ENCODE assay signal across 18 cellular contexts in the genomic region with DNA sequence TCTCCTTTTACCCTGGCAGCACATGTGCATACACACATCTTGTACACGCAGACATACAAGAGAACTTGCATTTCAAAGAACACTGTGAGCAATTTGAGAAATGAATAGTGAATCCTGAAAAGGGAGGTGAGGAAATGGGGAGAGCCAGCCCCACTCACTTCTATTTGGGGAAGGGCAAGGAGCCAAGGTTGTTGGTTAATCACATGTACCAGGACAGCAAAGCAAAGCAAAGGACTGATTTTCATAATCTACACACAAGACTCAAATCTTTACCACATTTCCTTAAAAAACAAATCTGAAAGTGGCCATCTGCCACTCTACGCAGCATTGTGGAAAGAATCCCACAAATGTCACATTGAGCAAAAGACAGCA. TPM values are rescaled to one million over a fixed set of nuclear protein-coding genes. Genes with fewer than 3 reads are reported as not detected.
DNase-seq lines count a peak whose midpoint lies in the region; ATAC-seq, FAIRE-seq and TF ChIP-seq lines count a peak whose summit lies in the region.
"Had no signal": no experiment of that assay in that cellular context is flagged by ENCODE, and none has a peak within 500 bp of the region (broad histone marks: within the 10 kb centered on the region; RNA-seq: fewer than 3 reads in every experiment).

No MANE protein-coding gene starts in this region.

- no peaks in the 10 kb centered on the region for H3K27me3 ChIP-seq in adrenal gland
- no peaks in the 10 kb centered on the region for H3K27me3 ChIP-seq in right lobe of liver
- no peaks in the 10 kb centered on the region for H3K27me3 ChIP-seq in small intestine (ENCODE audit: control insufficient read depth in 2 of 2, insufficient read depth in 2 of 2, low read length in 2 of 2)
- no peaks in the 10 kb centered on the region for H3K27me3 ChIP-seq in suprapubic skin
- H3K27me3 ChIP-seq in GM23248 (replicated peaks; ENCODE audit: insufficient read depth) = no peaks in the 10 kb centered on the region
- H3K27me3 ChIP-seq: breast epithelium, tibial nerve had no signal

- TF ChIP-seq POLR2A in adrenal gland (IDR thresholded peaks at IDR 0.05) = no peak
- no peak for TF ChIP-seq POLR2A in right lobe of liver (IDR thresholded peaks at IDR 0.05)
- no peak for TF ChIP-seq POLR2A in suprapubic skin (IDR thresholded peaks at IDR 0.05)

- DNase-seq in adrenal gland = peak in 6 of 7 donors; percentile 26 to 64 (median 48)
- peak; percentile 73 for DNase-seq in fibroblast of pulmonary artery (ENCODE audit: low read depth)
- peak in 1 of 3 donors; percentile 62 for DNase-seq in right lobe of liver
- DNase-seq in small intestine = no peak
- no peak for DNase-seq in suprapubic skin (ENCODE audit: low spot score in 2 of 2)
- no peak for DNase-seq in activated CD4-positive, alpha-beta T cell treated with anti-CD3 and anti-CD28 coated beads, Interleukin-2, amount 50 U/mL, for 48 hours
- DNase-seq in GM23248 = no peak
- DNase-seq: activated CD4-positive, alpha-beta T cell treated with anti-CD3 and anti-CD28 coated beads for 48 hours; activated naive CD8-positive, alpha-beta T cell treated with anti-CD3 and anti-CD28 coated beads, Interleukin-2, amount 10 ng/mL, durations not matched to agents 7 days and 5 days; DND-41; foreskin melanocyte; MM.1S; NCI-H1436 treated with DMSO at 0.1 percent for 48 hours; stimulated activated naive CD4-positive, alpha-beta T cell treated with Interleukin-2 at 50 U/mL for 16 hours; T-cell had no signal

- H3K79me2 ChIP-seq in GM23248 (ENCODE audit: insufficient read depth) = no peaks in the 10 kb centered on the region

- no peak for TF ChIP-seq EP300 in suprapubic skin (IDR thresholded peaks at IDR 0.05)

- no peaks in the 10 kb centered on the region for H3F3A ChIP-seq in GM23248 (ENCODE audit: insufficient read depth)

- H3K4me3 ChIP-seq in adrenal gland (no peak overlapping the region), fibroblast of pulmonary artery (replicated peaks; ENCODE audit: low read depth, low read length) (no peak overlapping the region), right lobe of liver (peak overlapping the region in 2 of 3 donors; percentile 17 to 43), small intestine (ENCODE audit: low read depth in 1 of 2, low read length in 2 of 2) (no peak overlapping the region), suprapubic skin (no peak overlapping the region), GM23248 (no peak overlapping the region)
- H3K4me3 ChIP-seq: breast epithelium, tibial nerve had no signal

- H3K36me3 ChIP-seq in adrenal gland (replicated peaks in 1 of 2) (no peaks in the 10 kb centered on the region), right lobe of liver (no peaks in the 10 kb centered on the region), small intestine (ENCODE audit: control insufficient read depth in 2 of 2, insufficient read depth in 2 of 2, low read length in 2 of 2) (no peaks in the 10 kb centered on the region), suprapubic skin (no peaks in the 10 kb centered on the region), GM23248 (ENCODE audit: low read depth) (no peaks in the 10 kb centered on the region)
- H3K36me3 ChIP-seq: breast epithelium, tibial nerve had no signal

- no peak overlapping the region for H2AFZ ChIP-seq in GM23248

- FAIRE-seq in small intestine (lab: Jason Lieb, UNC) = no peak

- H4K20me1 ChIP-seq in GM23248 (ENCODE audit: insufficient read depth) = no peaks in the 10 kb centered on the region

- TF ChIP-seq CTCF in adrenal gland (IDR thresholded peaks at IDR 0.05) (no peak), fibroblast of pulmonary artery (IDR thresholded peaks at IDR 0.05; ENCODE audit: low read length, missing control alignments) (no peak), right lobe of liver (IDR thresholded peaks at IDR 0.05) (no peak), suprapubic skin (IDR thresholded peaks at IDR 0.05) (no peak)

- H3K27ac ChIP-seq in adrenal gland = no peak overlapping the region
- peak overlapping the region in 2 of 3 donors; percentile 56 to 78 for H3K27ac ChIP-seq in right lobe of liver
- H3K27ac ChIP-seq in small intestine (ENCODE audit: low read depth in 1 of 2, low read length in 1 of 2) = peak overlapping the region; percentile 17 to 45
- H3K27ac ChIP-seq in suprapubic skin = no peak overlapping the region
- H3K27ac ChIP-seq in GM23248 = no peak overlapping the region
- H3K27ac ChIP-seq: breast epithelium, tibial nerve had no signal

- no peak overlapping the region for H3K4me2 ChIP-seq in GM23248 (ENCODE audit: unreplicated experiment)

- no peak overlapping the region for H3K9ac ChIP-seq in GM23248

- H3K9me3 ChIP-seq in adrenal gland (replicated peaks in 1 of 3) (no peaks in the 10 kb centered on the region), right lobe of liver (no peaks in the 10 kb centered on the region), small intestine (ENCODE audit: control insufficient read depth, low read depth) (no peaks in the 10 kb centered on the region), suprapubic skin (no peaks in the 10 kb centered on the region), GM23248 (ENCODE audit: low read depth) (no peaks in the 10 kb centered on the region)
- H3K9me3 ChIP-seq: breast epithelium, tibial nerve had no signal

- in situ Hi-C loops in GM23248 (cut with MboI) = no loop called here

- peaks cover 4 to 14% of the 10 kb centered on the region in 2 donors for H3K4me1 ChIP-seq in adrenal gland (replicated peaks in 1 of 2)
- peaks cover 0 to 16% (median 8%) of the 10 kb centered on the region in 4 donors for H3K4me1 ChIP-seq in right lobe of liver
- H3K4me1 ChIP-seq in small intestine (ENCODE audit: control insufficient read depth in 2 of 2, insufficient read depth in 1 of 2, low read depth in 1 of 2, low read length in 1 of 2) = peaks cover 0 to 10% of the 10 kb centered on the region in 2 donors
- no peaks in the 10 kb centered on the region for H3K4me1 ChIP-seq in suprapubic skin
- no peaks in the 10 kb centered on the region for H3K4me1 ChIP-seq in GM23248 (ENCODE audit: insufficient read depth)
- H3K4me1 ChIP-seq: breast epithelium had no signal

- no peaks in the 10 kb centered on the region for H3K9me2 ChIP-seq in GM23248 (ENCODE audit: insufficient read depth)

- intact Hi-C loops in adrenal gland (cut with DNase I) = no loop called here
- intact Hi-C loops in right lobe of liver (cut with DNase I) = no loop called here

- peak; percentile 76 to 86 (median 82) for ATAC-seq in right lobe of liver
- ATAC-seq: activated T-helper 17 cell treated with anti-CD3 and anti-CD28 coated beads, Interleukin-2, amount 50 U/mL, for 72 hours; T-cell had no signal

- 61 to 83% (median 74%) methylated on average over 2 of the region's 2 CpGs for WGBS in adrenal gland, 4 donors
- WGBS in right lobe of liver (ENCODE audit: insufficient coverage, low coverage, low lambda C conversion rate, missing lambda C conversion rate) = 21% methylated on average over 2 of the region's 2 CpGs
- 45 to 61% (median 52%) methylated on average over 2 of the region's 2 CpGs for whole genome bisulfite sequencing in small intestine, 3 donors
- 62% methylated on average over 2 of the region's 2 CpGs for WGBS in suprapubic skin
- WGBS in GM23248 (ENCODE audit: low coverage in 1 of 2, low lambda C conversion rate in 2 of 2, missing lambda C conversion rate in 2 of 2), 2 experiments = 36 to 55% methylated on average over 2 of the region's 2 CpGs

RNA-seq across cellular contexts. Expression of a gene that starts 35.0 kb away (rescaled TPM):
- 100 to 1,000 TPM in 1 of 8 donors, 10 to 100 TPM in 7; 22.3 to 104 (median 37.5) TPM for total RNA-seq in adrenal gland
- 100 to 1,000 TPM in 1 of 3 donors, 10 to 100 TPM in 1, 1 to 10 TPM in 1; 8.6 to 113 (median 22.8) TPM for polyA plus RNA-seq in adrenal gland
- total RNA-seq in right lobe of liver = 10 to 100 TPM in 5 of 6 experiments, 1 to 10 TPM in 1; 8.4 to 15.9 (median 11.7) TPM
- 10 to 100 TPM; 12.4 to 46.7 (median 27.6) TPM for polyA plus RNA-seq in small intestine
- total RNA-seq in suprapubic skin = 10 to 100 TPM; 23.7 to 64.0 (median 38.2) TPM
- total RNA-seq in GM23248 (2014; rRNA removed; shearing (Covaris generic)) = 1.7 and 3.9 TPM in 2 replicates
- polyA plus RNA-seq in GM23248 (2016; fragmentation: Nextera tagmentation; extraction: Ambion mirVana) = 2.6 and 3.0 TPM in 2 replicates

Comparison
In these comparisons a context has a peak if more than half of its experiments do, and no peak if none do; other contexts are left out.
1. DNase-seq: peak in adrenal gland (6 of 7) and fibroblast of pulmonary artery (single experiment); none in small intestine (single experiment), suprapubic skin (0 of 2), activated CD4-positive, alpha-beta T cell treated with anti-CD3 and anti-CD28 coated beads, Interleukin-2, amount 50 U/mL, for 48 hours (0 of 2) and GM23248 (single experiment).
2. H3K27ac ChIP-seq: peak in right lobe of liver (2 of 3) and small intestine (2 of 2); none in adrenal gland (0 of 5), suprapubic skin (single experiment) and GM23248 (single experiment).
3. H3K4me3 ChIP-seq: peak in right lobe of liver (2 of 3); none in adrenal gland (0 of 4), fibroblast of pulmonary artery (single experiment), small intestine (0 of 2), suprapubic skin (single experiment) and GM23248 (single experiment).